14 cellular contexts compared by ENCODE assay signal in genomic region chr5:117065161-117065560, GRCh38.
DNase-seq lines count a peak whose midpoint lies in the region; ATAC-seq and TF ChIP-seq lines count a peak whose summit lies in the region.
"Had no signal": no experiment of that assay in that cellular context is flagged by ENCODE, and none has a peak within 500 bp of the region (broad histone marks: within the 10 kb centered on the region; RNA-seq: fewer than 3 reads in every experiment).

No MANE protein-coding gene starts in this region.

- H3K9me3 Mint-ChIP-seq in mesothelial cell of epicardium (peaks cover 11% of the 10 kb centered on the region), endothelial cell (ENCODE audit: unreplicated experiment) (no peaks in the 10 kb centered on the region)
- H3K9me3 Mint-ChIP-seq: GM23338, H9 had no signal

- H3K4me3 ChIP-seq in thyroid gland (replicated peaks in 1 of 3): no peak overlapping the region
- H3K4me3 ChIP-seq: BLaER1 treated with 17β-estradiol and CSF1 and Interleukin-3, amounts not matched to agents 10 nM and 100 nM; GM23338 had no signal

- TF ChIP-seq CTCF in mesothelial cell of epicardium (IDR thresholded peaks at IDR 0.05; ENCODE audit: unreplicated experiment) (no peak), endothelial cell (IDR thresholded peaks at IDR 0.05; ENCODE audit: unreplicated experiment) (no peak), thyroid gland (IDR thresholded peaks at IDR 0.05) (no peak)

- intact Hi-C loops in thyroid gland (cut with DNase I): no loop called here

- H3K27me3 Mint-ChIP-seq in mesothelial cell of epicardium (ENCODE audit: low read depth): no peaks in the 10 kb centered on the region
- H3K27me3 Mint-ChIP-seq in endothelial cell (ENCODE audit: unreplicated experiment): no peaks in the 10 kb centered on the region
- H3K27me3 Mint-ChIP-seq: CD4-positive, CD25-positive, alpha-beta regulatory T cell had no signal

- no peaks in the 10 kb centered on the region for H3K27me3 ChIP-seq in thyroid gland
- H3K27me3 ChIP-seq: BLaER1 treated with 17β-estradiol and CSF1 and Interleukin-3, amounts not matched to agents 10 nM and 100 nM had no signal

- no peak for ATAC-seq in GM18907 (IDR thresholded peaks at IDR 0.05; ENCODE audit: unreplicated experiment)
- ATAC-seq: GM23338 had no signal

- WGBS in thyroid gland, 2 donors: 90 to 94% methylated on average over 1 of the region's 1 CpG

- H3K27ac Mint-ChIP-seq in mesothelial cell of epicardium (peak overlapping the region; percentile 77), endothelial cell (ENCODE audit: unreplicated experiment) (no peak overlapping the region)
- H3K27ac Mint-ChIP-seq: CD4-positive, CD25-positive, alpha-beta regulatory T cell; GM23338; H9 had no signal

- no peaks in the 10 kb centered on the region for H3K36me3 ChIP-seq in thyroid gland
- H3K36me3 ChIP-seq: BLaER1 treated with 17β-estradiol and CSF1 and Interleukin-3, amounts not matched to agents 10 nM and 100 nM had no signal

- TF ChIP-seq POLR2A in thyroid gland (IDR thresholded peaks at IDR 0.05): no peak

- H3K27ac ChIP-seq in thyroid gland: no peak overlapping the region
- H3K27ac ChIP-seq: BLaER1 treated with 17β-estradiol and CSF1 and Interleukin-3, amounts not matched to agents 10 nM and 100 nM had no signal

- no peaks in the 10 kb centered on the region for H3K9me3 ChIP-seq in thyroid gland
- H3K9me3 ChIP-seq: BLaER1 treated with 17β-estradiol and CSF1 and Interleukin-3, amounts not matched to agents 10 nM and 100 nM had no signal

- DNase-seq in SK-N-DZ (ENCODE audit: low spot score) (peak; percentile 21), glomerular visceral epithelial cell (ENCODE audit: extremely low spot score) (peak; percentile 6), mesothelial cell of epicardium (ENCODE audit: low spot score in 2 of 2, unreplicated experiment in 2 of 2) (no peak), renal cortical epithelial cell (ENCODE audit: low read depth) (peak; percentile 69), endothelial cell (ENCODE audit: low spot score) (no peak), thyroid gland (no peak)
- DNase-seq: ACHN; Calu3; CD4-positive, CD25-positive, alpha-beta regulatory T cell; DMS 273 treated with DMSO at 0.1 percent for 48 hours; H9 had no signal

- H3K36me3 Mint-ChIP-seq in mesothelial cell of epicardium: peaks cover 5% of the 10 kb centered on the region
- no peaks in the 10 kb centered on the region for H3K36me3 Mint-ChIP-seq in endothelial cell (ENCODE audit: low read depth, unreplicated experiment)
- H3K36me3 Mint-ChIP-seq: CD4-positive, CD25-positive, alpha-beta regulatory T cell had no signal

- no peak overlapping the region for H3K4me3 Mint-ChIP-seq in mesothelial cell of epicardium
- H3K4me3 Mint-ChIP-seq in endothelial cell (ENCODE audit: unreplicated experiment): no peak overlapping the region
- H3K4me3 Mint-ChIP-seq: CD4-positive, CD25-positive, alpha-beta regulatory T cell; GM23338; H9 had no signal

- H3K4me1 Mint-ChIP-seq in mesothelial cell of epicardium (peaks cover 26% of the 10 kb centered on the region), endothelial cell (ENCODE audit: unreplicated experiment) (no peaks in the 10 kb centered on the region)
- H3K4me1 Mint-ChIP-seq: CD4-positive, CD25-positive, alpha-beta regulatory T cell had no signal

- H3K4me1 ChIP-seq in thyroid gland: no peaks in the 10 kb centered on the region
- H3K4me1 ChIP-seq: BLaER1 treated with 17β-estradiol and CSF1 and Interleukin-3, amounts not matched to agents 10 nM and 100 nM had no signal

Comparison
In these comparisons a context has a peak if more than half of its experiments do, and no peak if none do; other contexts are left out.
1. DNase-seq: peak in SK-N-DZ (single experiment), glomerular visceral epithelial cell (single experiment) and renal cortical epithelial cell (single experiment); none in mesothelial cell of epicardium (0 of 2), endothelial cell (single experiment) and thyroid gland (0 of 2).